Comparison of ENCODE assay signal across 1 cellular context in the genomic region with DNA sequence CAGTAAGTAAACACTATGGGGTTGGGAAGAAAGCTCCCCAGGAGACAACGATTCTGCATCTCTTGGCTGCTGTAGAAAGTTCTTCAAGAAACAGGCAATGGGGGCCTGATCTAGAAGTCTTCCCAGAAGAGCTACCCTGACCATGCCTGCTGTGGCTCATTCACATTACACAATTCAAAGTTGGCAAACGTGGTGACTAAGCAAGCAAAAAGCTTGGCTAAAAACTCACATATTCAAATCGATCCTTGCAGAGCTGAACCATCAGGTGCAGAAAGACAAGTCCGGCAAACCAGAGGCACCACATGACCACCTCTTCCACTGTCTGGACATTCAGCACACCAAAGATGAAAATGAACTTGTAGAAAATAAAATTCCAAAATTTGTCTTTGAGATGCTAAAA.
TF ChIP-seq lines count a peak whose summit lies in the region.

No MANE protein-coding gene starts in this region.

TF ChIP-seq in HepG2, 621 proteins besides CTCF, POLR2A, EP300 and RAD21 (continues in another document):
- TF ChIP-seq, protein P1, sequence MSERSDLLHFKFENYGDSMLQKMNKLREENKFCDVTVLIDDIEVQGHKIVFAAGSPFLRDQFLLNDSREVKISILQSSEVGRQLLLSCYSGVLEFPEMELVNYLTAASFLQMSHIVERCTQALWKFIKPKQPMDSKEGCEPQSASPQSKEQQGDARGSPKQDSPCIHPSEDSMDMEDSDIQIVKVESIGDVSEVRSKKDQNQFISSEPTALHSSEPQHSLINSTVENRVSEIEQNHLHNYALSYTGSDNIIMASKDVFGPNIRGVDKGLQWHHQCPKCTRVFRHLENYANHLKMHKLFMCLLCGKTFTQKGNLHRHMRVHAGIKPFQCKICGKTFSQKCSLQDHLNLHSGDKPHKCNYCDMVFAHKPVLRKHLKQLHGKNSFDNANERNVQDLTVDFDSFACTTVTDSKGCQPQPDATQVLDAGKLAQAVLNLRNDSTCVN (CRISPR knock-in tag; IDR thresholded peaks at IDR 0.05; ENCODE audit: borderline replicate concordance): peak; percentile 83; the same call in 1 of the 2 replicates
- 0 out of 2 replicates have a peak, but pooled peaks have one; percentile 41 for TF ChIP-seq NFKBIZ (CRISPR knock-in tag; IDR thresholded peaks at IDR 0.05)
- TF ChIP-seq, protein P2, sequence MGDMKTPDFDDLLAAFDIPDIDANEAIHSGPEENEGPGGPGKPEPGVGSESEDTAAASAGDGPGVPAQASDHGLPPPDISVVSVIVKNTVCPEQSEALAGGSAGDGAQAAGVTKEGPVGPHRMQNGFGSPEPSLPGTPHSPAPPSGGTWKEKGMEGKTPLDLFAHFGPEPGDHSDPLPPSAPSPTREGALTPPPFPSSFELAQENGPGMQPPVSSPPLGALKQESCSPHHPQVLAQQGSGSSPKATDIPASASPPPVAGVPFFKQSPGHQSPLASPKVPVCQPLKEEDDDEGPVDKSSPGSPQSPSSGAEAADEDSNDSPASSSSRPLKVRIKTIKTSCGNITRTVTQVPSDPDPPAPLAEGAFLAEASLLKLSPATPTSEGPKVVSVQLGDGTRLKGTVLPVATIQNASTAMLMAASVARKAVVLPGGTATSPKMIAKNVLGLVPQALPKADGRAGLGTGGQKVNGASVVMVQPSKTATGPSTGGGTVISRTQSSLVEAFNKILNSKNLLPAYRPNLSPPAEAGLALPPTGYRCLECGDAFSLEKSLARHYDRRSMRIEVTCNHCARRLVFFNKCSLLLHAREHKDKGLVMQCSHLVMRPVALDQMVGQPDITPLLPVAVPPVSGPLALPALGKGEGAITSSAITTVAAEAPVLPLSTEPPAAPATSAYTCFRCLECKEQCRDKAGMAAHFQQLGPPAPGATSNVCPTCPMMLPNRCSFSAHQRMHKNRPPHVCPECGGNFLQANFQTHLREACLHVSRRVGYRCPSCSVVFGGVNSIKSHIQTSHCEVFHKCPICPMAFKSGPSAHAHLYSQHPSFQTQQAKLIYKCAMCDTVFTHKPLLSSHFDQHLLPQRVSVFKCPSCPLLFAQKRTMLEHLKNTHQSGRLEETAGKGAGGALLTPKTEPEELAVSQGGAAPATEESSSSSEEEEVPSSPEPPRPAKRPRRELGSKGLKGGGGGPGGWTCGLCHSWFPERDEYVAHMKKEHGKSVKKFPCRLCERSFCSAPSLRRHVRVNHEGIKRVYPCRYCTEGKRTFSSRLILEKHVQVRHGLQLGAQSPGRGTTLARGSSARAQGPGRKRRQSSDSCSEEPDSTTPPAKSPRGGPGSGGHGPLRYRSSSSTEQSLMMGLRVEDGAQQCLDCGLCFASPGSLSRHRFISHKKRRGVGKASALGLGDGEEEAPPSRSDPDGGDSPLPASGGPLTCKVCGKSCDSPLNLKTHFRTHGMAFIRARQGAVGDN (CRISPR knock-in tag; IDR thresholded peaks at IDR 0.05): no peak
- no peak for TF ChIP-seq ZNF281 (CRISPR knock-in tag; IDR thresholded peaks at IDR 0.05; ENCODE audit: borderline replicate concordance)
- TF ChIP-seq CEBPB (IDR thresholded peaks at IDR 0.05; ENCODE audit: borderline replicate concordance, low read depth, low read length): peak; percentile 86
- TF ChIP-seq, protein P3, sequence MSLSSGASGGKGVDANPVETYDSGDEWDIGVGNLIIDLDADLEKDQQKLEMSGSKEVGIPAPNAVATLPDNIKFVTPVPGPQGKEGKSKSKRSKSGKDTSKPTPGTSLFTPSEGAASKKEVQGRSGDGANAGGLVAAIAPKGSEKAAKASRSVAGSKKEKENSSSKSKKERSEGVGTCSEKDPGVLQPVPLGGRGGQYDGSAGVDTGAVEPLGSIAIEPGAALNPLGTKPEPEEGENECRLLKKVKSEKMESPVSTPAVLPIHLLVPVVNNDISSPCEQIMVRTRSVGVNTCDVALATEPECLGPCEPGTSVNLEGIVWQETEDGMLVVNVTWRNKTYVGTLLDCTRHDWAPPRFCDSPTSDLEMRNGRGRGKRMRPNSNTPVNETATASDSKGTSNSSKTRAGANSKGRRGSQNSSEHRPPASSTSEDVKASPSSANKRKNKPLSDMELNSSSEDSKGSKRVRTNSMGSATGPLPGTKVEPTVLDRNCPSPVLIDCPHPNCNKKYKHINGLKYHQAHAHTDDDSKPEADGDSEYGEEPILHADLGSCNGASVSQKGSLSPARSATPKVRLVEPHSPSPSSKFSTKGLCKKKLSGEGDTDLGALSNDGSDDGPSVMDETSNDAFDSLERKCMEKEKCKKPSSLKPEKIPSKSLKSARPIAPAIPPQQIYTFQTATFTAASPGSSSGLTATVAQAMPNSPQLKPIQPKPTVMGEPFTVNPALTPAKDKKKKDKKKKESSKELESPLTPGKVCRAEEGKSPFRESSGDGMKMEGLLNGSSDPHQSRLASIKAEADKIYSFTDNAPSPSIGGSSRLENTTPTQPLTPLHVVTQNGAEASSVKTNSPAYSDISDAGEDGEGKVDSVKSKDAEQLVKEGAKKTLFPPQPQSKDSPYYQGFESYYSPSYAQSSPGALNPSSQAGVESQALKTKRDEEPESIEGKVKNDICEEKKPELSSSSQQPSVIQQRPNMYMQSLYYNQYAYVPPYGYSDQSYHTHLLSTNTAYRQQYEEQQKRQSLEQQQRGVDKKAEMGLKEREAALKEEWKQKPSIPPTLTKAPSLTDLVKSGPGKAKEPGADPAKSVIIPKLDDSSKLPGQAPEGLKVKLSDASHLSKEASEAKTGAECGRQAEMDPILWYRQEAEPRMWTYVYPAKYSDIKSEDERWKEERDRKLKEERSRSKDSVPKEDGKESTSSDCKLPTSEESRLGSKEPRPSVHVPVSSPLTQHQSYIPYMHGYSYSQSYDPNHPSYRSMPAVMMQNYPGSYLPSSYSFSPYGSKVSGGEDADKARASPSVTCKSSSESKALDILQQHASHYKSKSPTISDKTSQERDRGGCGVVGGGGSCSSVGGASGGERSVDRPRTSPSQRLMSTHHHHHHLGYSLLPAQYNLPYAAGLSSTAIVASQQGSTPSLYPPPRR (CRISPR knock-in tag; IDR thresholded peaks at IDR 0.05; ENCODE audit: borderline replicate concordance): no peak
- TF ChIP-seq, protein P4, sequence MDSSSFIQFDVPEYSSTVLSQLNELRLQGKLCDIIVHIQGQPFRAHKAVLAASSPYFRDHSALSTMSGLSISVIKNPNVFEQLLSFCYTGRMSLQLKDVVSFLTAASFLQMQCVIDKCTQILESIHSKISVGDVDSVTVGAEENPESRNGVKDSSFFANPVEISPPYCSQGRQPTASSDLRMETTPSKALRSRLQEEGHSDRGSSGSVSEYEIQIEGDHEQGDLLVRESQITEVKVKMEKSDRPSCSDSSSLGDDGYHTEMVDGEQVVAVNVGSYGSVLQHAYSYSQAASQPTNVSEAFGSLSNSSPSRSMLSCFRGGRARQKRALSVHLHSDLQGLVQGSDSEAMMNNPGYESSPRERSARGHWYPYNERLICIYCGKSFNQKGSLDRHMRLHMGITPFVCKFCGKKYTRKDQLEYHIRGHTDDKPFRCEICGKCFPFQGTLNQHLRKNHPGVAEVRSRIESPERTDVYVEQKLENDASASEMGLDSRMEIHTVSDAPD (CRISPR knock-in tag; IDR thresholded peaks at IDR 0.05): 0 out of 2 replicates have a peak, but pooled peaks have one; percentile 45
- peak; percentile 91 for TF ChIP-seq FOSL2 (CRISPR knock-in tag; IDR thresholded peaks at IDR 0.05)
- no peak for TF ChIP-seq NFAT5 (CRISPR knock-in tag; IDR thresholded peaks at IDR 0.05)
- TF ChIP-seq MATR3 (CRISPR knock-in tag; IDR thresholded peaks at IDR 0.05): no peak
- TF ChIP-seq ZBTB37 (CRISPR knock-in tag; IDR thresholded peaks at IDR 0.05): peak; percentile 74; the same call in 1 of the 2 replicates
- peak; percentile 19; the same call in 1 of the 2 replicates for TF ChIP-seq FOXA3 (CRISPR knock-in tag; IDR thresholded peaks at IDR 0.05)
- 0 out of 2 replicates have a peak, but pooled peaks have one; percentile 40 for TF ChIP-seq JUND (CRISPR knock-in tag; IDR thresholded peaks at IDR 0.05)
- TF ChIP-seq BCLAF1 (IDR thresholded peaks at IDR 0.05): no peak
- TF ChIP-seq SAP130 (CRISPR knock-in tag; IDR thresholded peaks at IDR 0.05; ENCODE audit: low read depth): peak; percentile 43
- TF ChIP-seq GATAD1 (CRISPR knock-in tag; IDR thresholded peaks at IDR 0.05): 0 out of 2 replicates have a peak, but pooled peaks have one; percentile 24
- TF ChIP-seq LCORL (IDR thresholded peaks at IDR 0.05): no peak
- TF ChIP-seq LCORL (CRISPR knock-in tag; IDR thresholded peaks at IDR 0.05): no peak
- TF ChIP-seq SIX4 (CRISPR knock-in tag; IDR thresholded peaks at IDR 0.05): no peak
- no peak for TF ChIP-seq GABPA (IDR thresholded peaks at IDR 0.05; ENCODE audit: low read depth, low read length)
- no peak for TF ChIP-seq GABPA (CRISPR knock-in tag; IDR thresholded peaks at IDR 0.05; ENCODE audit: low read depth)
- no peak for TF ChIP-seq ZKSCAN1 (IDR thresholded peaks at IDR 0.05; ENCODE audit: low read length)
- no peak for TF ChIP-seq ZNF138 (CRISPR knock-in tag; IDR thresholded peaks at IDR 0.05; ENCODE audit: low read depth)
- TF ChIP-seq ZNF468 (CRISPR knock-in tag; IDR thresholded peaks at IDR 0.05): no peak
- 0 out of 4 replicates have a peak, but pooled peaks of 1 of the 2 experiments have one; percentile 4 for TF ChIP-seq MAFK (conservative IDR thresholded peaks at IDR 0.05 in 1 of 2, IDR thresholded peaks at IDR 0.05 in 1 of 2; ENCODE audit: low read length in 2 of 2)
- TF ChIP-seq SSRP1 (CRISPR knock-in tag; IDR thresholded peaks at IDR 0.05): 0 out of 2 replicates have a peak, but pooled peaks have one; percentile 19
